Comparison of ENCODE assay signal across 9 cellular contexts in the genomic region with DNA sequence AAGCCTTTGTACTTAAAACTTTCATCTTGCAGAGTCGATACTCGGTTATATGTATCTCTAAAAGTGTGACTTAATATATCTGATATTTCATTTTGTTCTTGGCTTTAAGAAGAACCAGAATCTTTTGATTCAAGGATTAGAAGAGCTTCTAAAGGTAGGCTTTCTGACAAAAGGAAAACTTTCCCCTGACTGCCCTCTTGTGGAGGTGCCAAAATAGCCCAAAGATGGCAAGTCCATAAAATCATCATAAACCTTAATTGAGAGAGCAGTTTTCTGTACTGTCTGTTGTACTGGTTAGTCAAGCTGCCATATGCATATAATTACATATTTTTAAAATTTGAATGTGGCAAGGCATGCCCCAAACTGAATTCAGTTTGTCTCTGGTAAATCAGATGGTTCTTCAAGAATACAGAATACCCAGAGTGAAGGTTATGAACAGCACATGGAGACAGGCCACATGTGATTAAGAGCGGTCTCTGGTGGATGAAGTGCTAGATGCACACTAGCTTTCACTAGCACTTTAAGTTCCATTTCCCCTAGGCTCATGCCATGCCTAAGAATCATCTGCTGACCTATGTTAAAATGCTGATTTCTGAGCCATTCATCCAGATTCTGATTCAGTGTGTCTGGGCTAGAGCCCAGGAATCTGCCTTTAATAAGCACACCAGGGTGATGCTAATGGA. TPM values are rescaled to one million over a fixed set of nuclear protein-coding genes. Genes with fewer than 3 reads are reported as not detected.
DNase-seq lines count a peak whose midpoint lies in the region; ATAC-seq and TF ChIP-seq lines count a peak whose summit lies in the region.
"Had no signal": no experiment of that assay in that cellular context is flagged by ENCODE, and none has a peak within 500 bp of the region (broad histone marks: within the 10 kb centered on the region; RNA-seq: fewer than 3 reads in every experiment).

No MANE protein-coding gene starts in this region.

- TF ChIP-seq CTCF in 22Rv1 (IDR thresholded peaks at IDR 0.05): peak; percentile 80
- TF ChIP-seq CTCF in GM12875 (IDR thresholded peaks at IDR 0.05; ENCODE audit: borderline replicate concordance, insufficient read depth, low read depth, low read length): 0 out of 2 replicates have a peak, but pooled peaks have one; percentile 12
- TF ChIP-seq CTCF in brain (conservative IDR thresholded peaks at IDR 0.05): peak; percentile 31 to 44
- TF ChIP-seq CTCF in CD14-positive monocyte (IDR thresholded peaks at IDR 0.05): no peak

- peaks cover 0 to 3% (median 0%) of the 10 kb centered on the region in 5 experiments for H3K9me3 Mint-ChIP-seq in brain
- no peaks in the 10 kb centered on the region for H3K9me3 Mint-ChIP-seq in CD14-positive monocyte

- H3K36me3 Mint-ChIP-seq in brain (no peaks in the 10 kb centered on the region), CD14-positive monocyte (no peaks in the 10 kb centered on the region)

- H3K27ac Mint-ChIP-seq in brain (no peak overlapping the region), CD14-positive monocyte (no peak overlapping the region)

- no peak overlapping the region for H3K27ac ChIP-seq in 22Rv1

- intact Hi-C loops in CD14-positive monocyte (cut with micrococcal nuclease): no loop called here

- no peak overlapping the region for H3K4me3 ChIP-seq in GM12875 (ENCODE audit: low read depth, low read length)

- H3K27me3 Mint-ChIP-seq in brain (no peaks in the 10 kb centered on the region), CD14-positive monocyte (ENCODE audit: low read depth in 3 of 3) (peaks cover 0 to 3% (median 2%) of the 10 kb centered on the region in 3 donors)

- DNase-seq in NCI-H2227 treated with DMSO at 0.1 percent for 48 hours (lab: John Stamatoyannopoulos, UW): peak; percentile 43
- DNase-seq in CD14-positive monocyte (ENCODE audit: low spot score): no peak
- no peak for DNase-seq in islet precursor cell
- DNase-seq: effector CD4-positive, alpha-beta T cell had no signal

- H3K4me1 Mint-ChIP-seq in brain (no peaks in the 10 kb centered on the region), CD14-positive monocyte (no peaks in the 10 kb centered on the region)

- H3K4me3 Mint-ChIP-seq in brain (no peak overlapping the region), CD14-positive monocyte (no peak overlapping the region)

- ATAC-seq in GM21717 (IDR thresholded peaks at IDR 0.05; ENCODE audit: unreplicated experiment): no peak
- no peak for ATAC-seq in HG03520 (IDR thresholded peaks at IDR 0.05; ENCODE audit: unreplicated experiment)

RNA-seq across cellular contexts. Expression of a gene that starts 27.7 kb away (rescaled TPM):
- polyA plus RNA-seq in brain (ENCODE audit: insufficient read depth, low read depth, low replicate concordance) (88.9 TPM), CD14-positive monocyte (not detected)

RNA-seq across cellular contexts. Expression of a gene that starts 57.3 kb away (rescaled TPM):
- polyA plus RNA-seq in brain (ENCODE audit: insufficient read depth, low read depth, low replicate concordance) (4.0 TPM), CD14-positive monocyte (not detected)

Comparison
In these comparisons a context has a peak if more than half of its experiments do, and no peak if none do; other contexts are left out.
1. RNA of a gene that starts 27.7 kb away (polyA plus RNA-seq): 88.9 TPM in brain (single experiment); not detected in CD14-positive monocyte; every median in the first group is over 10 times any median in the second.